In genomic region chr22:26395926-26396325, GRCh38 we compare ENCODE assay signal across 1 cellular context.
TF ChIP-seq lines count a peak whose summit lies in the region.

No MANE protein-coding gene starts in this region.

TF ChIP-seq in GM23338, 12 proteins besides CTCF, POLR2A, EP300 and RAD21 (continued from another document):
- TF ChIP-seq REST (IDR thresholded peaks at IDR 0.05; ENCODE audit: unreplicated experiment) (no peak), EZH2phosphoT487 (IDR thresholded peaks at IDR 0.05; ENCODE audit: unreplicated experiment) (no peak)
